ENCODE assay signal across 8 cellular contexts in the genomic region with DNA sequence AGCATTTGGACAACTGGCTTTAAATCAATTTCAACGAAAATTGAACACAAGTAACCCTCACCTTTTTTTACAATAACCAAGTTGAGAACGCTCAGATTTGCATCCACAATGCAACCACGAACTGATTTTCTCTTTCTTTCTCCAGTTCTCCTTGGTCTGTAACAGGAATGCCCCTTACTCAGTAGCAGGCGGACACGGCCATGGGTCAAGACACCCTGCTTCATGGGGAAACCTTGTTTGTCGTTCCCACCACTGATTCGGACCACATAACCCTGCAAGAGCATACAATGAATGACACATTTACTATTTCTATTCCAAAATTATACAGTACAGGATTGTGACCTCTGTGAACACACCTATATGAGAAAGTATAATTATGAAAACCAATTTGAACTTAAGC. TPM values are rescaled to one million over a fixed set of nuclear protein-coding genes. Genes with fewer than 3 reads are reported as not detected.
A peak's percentile ranks its signal among the peaks of the same experiment; 100 is the strongest.
DNase-seq lines count a peak whose midpoint lies in the region; ATAC-seq, FAIRE-seq and TF ChIP-seq lines count a peak whose summit lies in the region.

No MANE protein-coding gene starts in this region.

- peak; percentile 18 for FAIRE-seq in HepG2 (lab: Jason Lieb, UNC)

- H3K27me3 Mint-ChIP-seq in activated naive CD8-positive, alpha-beta T cell treated with anti-CD3 and anti-CD28 coated beads, Interleukin-2, amount 10 ng/mL, durations not matched to agents 7 days and 5 days: no peaks in the 10 kb centered on the region

- H3K4me3 Mint-ChIP-seq in activated naive CD8-positive, alpha-beta T cell treated with anti-CD3 and anti-CD28 coated beads, Interleukin-2, amount 10 ng/mL, durations not matched to agents 7 days and 5 days: peak overlapping the region; percentile 100

- H3K4me3 ChIP-seq in HepG2 (replicated peaks in 1 of 3; ENCODE audit: insufficient read depth in 1 of 3, low read depth in 2 of 3, low read length in 3 of 3) (peak overlapping the region; percentile 73 to 98 (median 93)), urinary bladder (ENCODE audit: low read depth, low read length) (no peak overlapping the region)

- intact Hi-C loops in HepG2 (cut with micrococcal nuclease; ENCODE audit: unreplicated experiment): loop anchor here (5.0 to 10.0 kb wide), 2 partner anchors 146 to 324 kb away; a partner anchor contains a TSS

- ATAC-seq in activated naive CD8-positive, alpha-beta T cell treated with anti-CD3 and anti-CD28 coated beads, Interleukin-2, amount 10 ng/mL, durations not matched to agents 7 days and 5 days (ENCODE audit: low read depth): no peak
- ATAC-seq in HepG2: no peak
- ATAC-seq in HG03196 (IDR thresholded peaks at IDR 0.05; ENCODE audit: unreplicated experiment): no peak
- no peak for ATAC-seq in GM18868 (IDR thresholded peaks at IDR 0.05; ENCODE audit: unreplicated experiment)
- ATAC-seq in HG02884 (IDR thresholded peaks at IDR 0.05; ENCODE audit: unreplicated experiment): no peak

- H3K79me2 ChIP-seq in HepG2 (ENCODE audit: insufficient read depth, low read length): peaks cover 32% of the 10 kb centered on the region

- H3K4me1 Mint-ChIP-seq in activated naive CD8-positive, alpha-beta T cell treated with anti-CD3 and anti-CD28 coated beads, Interleukin-2, amount 10 ng/mL, durations not matched to agents 7 days and 5 days: peaks cover 42% of the 10 kb centered on the region

- TF ChIP-seq EP300 in HepG2 (IDR thresholded peaks at IDR 0.05; ENCODE audit: low read depth in 2 of 2, low read length in 2 of 2) (no peak), HepG2 (CRISPR knock-in tag; IDR thresholded peaks at IDR 0.05; ENCODE audit: borderline replicate concordance) (no peak)

- no peak for TF ChIP-seq CTCF in HepG2 (CRISPR knock-in tag; IDR thresholded peaks at IDR 0.05)

- H3K4me2 ChIP-seq in HepG2 (ENCODE audit: low read depth, low read length): peak overlapping the region; percentile 85

- CTCF ChIA-PET in HepG2 (lab: Yijun Ruan, JAX; ENCODE audit: low intra/inter-chr PET ratio, low total read pairs): no interaction called here

- 14% methylated on average over 7 of the region's 7 CpGs for WGBS in HepG2 (ENCODE audit: low lambda C conversion rate)
- 42% methylated on average over 7 of the region's 7 CpGs for WGBS in urinary bladder

- no peak overlapping the region for H2AFZ ChIP-seq in HepG2 (ENCODE audit: low read length)

- H3K27ac ChIP-seq in HepG2 (ENCODE audit: extremely low read length, insufficient read depth, low read length) (peak overlapping the region; percentile 91), urinary bladder (ENCODE audit: low read depth) (peak overlapping the region; percentile 50)

- in situ Hi-C loops in HepG2 (cut with HindIII; ENCODE audit: extremely low pct_ligation_motif_present, low pct_unique_long_range_greater_than_20kb): no loop called here

- no peak for TF ChIP-seq RAD21 in HepG2 (CRISPR knock-in tag; IDR thresholded peaks at IDR 0.05)

- no peak for TF ChIP-seq POLR2A in HepG2 (IDR thresholded peaks at IDR 0.05; ENCODE audit: insufficient read depth in 1 of 2, low read depth in 2 of 2, low read length in 2 of 2)

- H3K36me3 Mint-ChIP-seq in activated naive CD8-positive, alpha-beta T cell treated with anti-CD3 and anti-CD28 coated beads, Interleukin-2, amount 10 ng/mL, durations not matched to agents 7 days and 5 days: peaks cover 50% of the 10 kb centered on the region

- peak overlapping the region; percentile 99 for H3K27ac Mint-ChIP-seq in activated naive CD8-positive, alpha-beta T cell treated with anti-CD3 and anti-CD28 coated beads, Interleukin-2, amount 10 ng/mL, durations not matched to agents 7 days and 5 days

- peak overlapping the region; percentile 98 for H3K9ac ChIP-seq in HepG2 (ENCODE audit: insufficient read depth, low read depth, low read length)

- peaks cover 32% of the 10 kb centered on the region for H4K20me1 ChIP-seq in HepG2 (ENCODE audit: insufficient read depth, low read length)

- H3K4me1 ChIP-seq in HepG2 (ENCODE audit: insufficient read depth, low read length) (peaks cover 31% of the 10 kb centered on the region), urinary bladder (ENCODE audit: insufficient read depth) (no peaks in the 10 kb centered on the region)

- peak; percentile 28 for DNase-seq in stimulated activated CD4-positive, alpha-beta T cell treated with anti-CD3 and anti-CD28 coated beads, Interleukin-15, amount 100 ng/mL, for 24 hours
- no peak for DNase-seq in stimulated activated CD4-positive, alpha-beta T cell treated with anti-CD3 and anti-CD28 coated beads, Interleukin-12 subunit alpha, Interleukin-12 subunit beta, amount 100 ng/mL, for 4 hours
- no peak for DNase-seq in activated naive CD8-positive, alpha-beta T cell treated with anti-CD3 and anti-CD28 coated beads, Interleukin-2, amount 10 ng/mL, durations not matched to agents 7 days and 5 days
- DNase-seq in HepG2 (ENCODE audit: low spot score): no peak

- peaks cover 10 to 48% of the 10 kb centered on the region in 2 experiments for H3K36me3 ChIP-seq in HepG2 (replicated peaks in 1 of 2; ENCODE audit: control insufficient read depth in 1 of 2, insufficient read depth in 2 of 2, low read length in 2 of 2)
- H3K36me3 ChIP-seq in urinary bladder (ENCODE audit: insufficient read depth): peaks cover 5% of the 10 kb centered on the region

- H3K27me3 ChIP-seq in HepG2 (ENCODE audit: control insufficient read depth in 1 of 2, insufficient read depth in 2 of 2, low read length in 2 of 2): no peaks in the 10 kb centered on the region; a peak in 1 of 5 replicates

- BruUV-seq in HepG2 (replicated peaks; lab: Mats Ljungman, UMichigan): no TSS peak

- no peaks in the 10 kb centered on the region for H3K9me3 ChIP-seq in HepG2 (ENCODE audit: low read length)

- H3K9me3 Mint-ChIP-seq in activated naive CD8-positive, alpha-beta T cell treated with anti-CD3 and anti-CD28 coated beads, Interleukin-2, amount 10 ng/mL, durations not matched to agents 7 days and 5 days: no peaks in the 10 kb centered on the region

- POLR2A ChIA-PET in activated naive CD8-positive, alpha-beta T cell treated with anti-CD3 and anti-CD28 coated beads, Interleukin-2, amount 10 ng/mL, durations not matched to agents 7 days and 5 days (lab: Charles Lee): interaction anchor here (0.8 to 2.0 kb wide), 6 partner anchors 27 to 329 kb away, joined by 3 to 12 read pairs (median 4); a partner anchor contains a TSS
- POLR2A ChIA-PET in HepG2 (lab: Yijun Ruan, JAX): interaction anchor here (1.6 to 2.3 kb wide), 2 partner anchors 31 to 148 kb away, joined by 4 to 9 read pairs; a partner anchor contains a TSS

RNA-seq across cellular contexts. Expression of a gene that starts 1.4 kb away (rescaled TPM):
- total RNA-seq in activated naive CD8-positive, alpha-beta T cell treated with anti-CD3 and anti-CD28 coated beads, Interleukin-2, amount 10 ng/mL, durations not matched to agents 7 days and 5 days: 1,000 to 10,000 TPM; 2,300 to 2,421 TPM
- 2,504 and 3,005 TPM in 2 replicates for total RNA-seq in HepG2 (2016; rRNA removed; fragmentation: Illumina TruSeq; extraction: Trizol)
- 2,617 and 3,060 TPM in 2 replicates for total RNA-seq in HepG2 (2016; cell fraction: cytosol; rRNA removed; fragmentation: Illumina TruSeq; extraction: Trizol; ENCODE audit: low read depth)
- total RNA-seq in HepG2 (2016; cell fraction: insoluble cytoplasmic fraction; rRNA removed; fragmentation: Illumina TruSeq; extraction: Trizol): 2,526 and 2,975 TPM in 2 replicates
- total RNA-seq in HepG2 (2016; cell fraction: membrane; rRNA removed; fragmentation: Illumina TruSeq; extraction: Trizol): 5,829 and 6,358 TPM in 2 replicates
- total RNA-seq in HepG2 (2016; cell fraction: nucleus; rRNA removed; fragmentation: Illumina TruSeq; extraction: Trizol): 865 and 963 TPM in 2 replicates
- polyA plus RNA-seq in HepG2 (2011; rRNA removed): 1,805 and 2,147 TPM in 2 replicates
- polyA plus RNA-seq in HepG2 (2011; cell fraction: cytosol; rRNA removed): 2,011 and 2,382 TPM in 2 replicates
- polyA plus RNA-seq in HepG2 (2011; cell fraction: nucleus; rRNA removed): 502 and 683 TPM in 2 replicates
- 2,803 and 2,840 TPM in 2 replicates for polyA plus RNA-seq in HepG2 (2012)
- polyA plus RNA-seq in HepG2 (2016; cell fraction: cytosol; fragmentation: Illumina TruSeq; extraction: Trizol; ENCODE audit: low read depth): 4,656 and 4,989 TPM in 2 replicates
- polyA plus RNA-seq in HepG2 (2016; cell fraction: insoluble cytoplasmic fraction; fragmentation: Illumina TruSeq; extraction: Trizol; ENCODE audit: low read depth): 3,168 and 3,240 TPM in 2 replicates
- 6,462 and 6,516 TPM in 2 replicates for polyA plus RNA-seq in HepG2 (2016; cell fraction: membrane; fragmentation: Illumina TruSeq; extraction: Trizol; ENCODE audit: low read depth)
- 1,671 and 1,768 TPM in 2 replicates for polyA plus RNA-seq in HepG2 (2016; cell fraction: nucleus; fragmentation: Illumina TruSeq; extraction: Trizol; ENCODE audit: insufficient read depth, low read depth)
- polyA minus RNA-seq in HepG2 (2011; rRNA and poly(A)+ RNA removed; ENCODE audit: low replicate concordance): 342 and 505 TPM in 2 replicates
- 433 and 504 TPM in 2 replicates for polyA minus RNA-seq in HepG2 (2011; cell fraction: cytosol; rRNA and poly(A)+ RNA removed)
- 367 and 504 TPM in 2 replicates for polyA minus RNA-seq in HepG2 (2011; cell fraction: nucleus; rRNA and poly(A)+ RNA removed)
- total RNA-seq in urinary bladder: 2,118 TPM
- polyA plus RNA-seq in urinary bladder: 2,277 TPM

RNA-seq across cellular contexts. Expression of a gene that starts 30.2 kb away (rescaled TPM):
- total RNA-seq in activated naive CD8-positive, alpha-beta T cell treated with anti-CD3 and anti-CD28 coated beads, Interleukin-2, amount 10 ng/mL, durations not matched to agents 7 days and 5 days: 1 to 10 TPM; 2.9 to 3.9 TPM
- 2.1 and 3.4 TPM in 2 replicates for total RNA-seq in HepG2 (2016; rRNA removed; fragmentation: Illumina TruSeq; extraction: Trizol)
- total RNA-seq in HepG2 (2016; cell fraction: cytosol; rRNA removed; fragmentation: Illumina TruSeq; extraction: Trizol; ENCODE audit: low read depth): 1.2 and 1.5 TPM in 2 replicates
- total RNA-seq in HepG2 (2016; cell fraction: insoluble cytoplasmic fraction; rRNA removed; fragmentation: Illumina TruSeq; extraction: Trizol): 1.9 and 2.6 TPM in 2 replicates
- total RNA-seq in HepG2 (2016; cell fraction: membrane; rRNA removed; fragmentation: Illumina TruSeq; extraction: Trizol): 0.93 and 1.0 TPM in 2 replicates
- 3.6 and 3.9 TPM in 2 replicates for total RNA-seq in HepG2 (2016; cell fraction: nucleus; rRNA removed; fragmentation: Illumina TruSeq; extraction: Trizol)
- 1.9 and 2.6 TPM in 2 replicates for polyA plus RNA-seq in HepG2 (2011; rRNA removed)
- polyA plus RNA-seq in HepG2 (2011; cell fraction: cytosol; rRNA removed): 1.6 and 2.5 TPM in 2 replicates
- polyA plus RNA-seq in HepG2 (2011; cell fraction: nucleus; rRNA removed): 1.7 and 2.5 TPM in 2 replicates
- polyA plus RNA-seq in HepG2 (2012): 0.88 and 0.91 TPM in 2 replicates
- 0.09 and 0.10 TPM in 2 replicates for polyA plus RNA-seq in HepG2 (2016; cell fraction: cytosol; fragmentation: Illumina TruSeq; extraction: Trizol; ENCODE audit: low read depth)
- polyA plus RNA-seq in HepG2 (2016; cell fraction: insoluble cytoplasmic fraction; fragmentation: Illumina TruSeq; extraction: Trizol; ENCODE audit: low read depth): 0.88 and 1.1 TPM in 2 replicates
- 0.19 and 0.26 TPM in 2 replicates for polyA plus RNA-seq in HepG2 (2016; cell fraction: membrane; fragmentation: Illumina TruSeq; extraction: Trizol; ENCODE audit: low read depth)
- polyA plus RNA-seq in HepG2 (2016; cell fraction: nucleus; fragmentation: Illumina TruSeq; extraction: Trizol; ENCODE audit: insufficient read depth, low read depth): 4.1 and 4.3 TPM in 2 replicates
- 10.2 and 11.3 TPM in 2 replicates for polyA minus RNA-seq in HepG2 (2011; rRNA and poly(A)+ RNA removed; ENCODE audit: low replicate concordance)
- 3.8 and 6.3 TPM in 2 replicates for polyA minus RNA-seq in HepG2 (2011; cell fraction: cytosol; rRNA and poly(A)+ RNA removed)
- polyA minus RNA-seq in HepG2 (2011; cell fraction: nucleus; rRNA and poly(A)+ RNA removed): 2.7 and 4.1 TPM in 2 replicates
- total RNA-seq in urinary bladder: 57.7 TPM
- polyA plus RNA-seq in urinary bladder: 5.1 TPM

Comparison
In these comparisons a context has a peak if more than half of its experiments do, and no peak if none do; other contexts are left out.
1. RNA of a gene that starts 30.2 kb away (total RNA-seq): 57.7 TPM in urinary bladder (single experiment); 2.9 to 3.9 TPM in activated naive CD8-positive, alpha-beta T cell treated with anti-CD3 and anti-CD28 coated beads, Interleukin-2, amount 10 ng/mL, durations not matched to agents 7 days and 5 days and 0.93 to 3.9 TPM in HepG2; every median in the first group is over 10 times any median in the second.